In the genomic region with DNA sequence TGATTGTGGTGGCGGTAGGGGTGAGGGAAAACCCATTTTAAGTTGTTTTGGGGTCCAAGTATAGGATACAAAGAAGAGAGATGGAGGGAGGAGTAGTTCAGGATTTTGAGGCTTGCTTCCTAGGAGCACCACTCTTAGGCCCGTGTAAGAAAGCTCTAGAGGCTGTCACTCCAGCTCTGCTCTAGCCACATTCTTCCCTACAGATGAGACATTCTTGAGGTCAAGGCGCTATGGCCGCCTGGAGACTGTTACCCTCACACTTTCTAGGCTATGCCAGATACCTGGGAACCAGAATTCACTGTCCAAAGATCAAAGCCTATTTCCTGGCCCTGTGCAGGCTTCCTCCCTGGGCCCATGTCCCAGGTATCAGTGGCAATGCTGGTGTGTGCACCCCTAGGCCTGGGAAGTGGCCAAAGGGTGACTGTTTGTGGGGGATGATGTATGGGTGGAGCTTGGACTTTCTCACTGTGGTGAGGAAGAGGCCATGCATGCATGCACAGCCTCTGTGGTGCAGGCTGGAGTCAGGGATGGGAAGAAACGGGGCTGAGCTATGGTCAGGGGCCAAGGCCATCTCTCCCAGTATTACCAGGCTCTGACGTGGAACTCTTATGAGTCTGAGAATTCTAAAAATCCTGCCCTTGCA, we compare ENCODE assay signal across 1 cellular context.
TF ChIP-seq lines count a peak whose summit lies in the region.

No MANE protein-coding gene starts in this region.

TF ChIP-seq in IMR-90, 13 proteins besides CTCF, POLR2A, EP300 and RAD21 (continued from another document):
- TF ChIP-seq, protein P1, sequence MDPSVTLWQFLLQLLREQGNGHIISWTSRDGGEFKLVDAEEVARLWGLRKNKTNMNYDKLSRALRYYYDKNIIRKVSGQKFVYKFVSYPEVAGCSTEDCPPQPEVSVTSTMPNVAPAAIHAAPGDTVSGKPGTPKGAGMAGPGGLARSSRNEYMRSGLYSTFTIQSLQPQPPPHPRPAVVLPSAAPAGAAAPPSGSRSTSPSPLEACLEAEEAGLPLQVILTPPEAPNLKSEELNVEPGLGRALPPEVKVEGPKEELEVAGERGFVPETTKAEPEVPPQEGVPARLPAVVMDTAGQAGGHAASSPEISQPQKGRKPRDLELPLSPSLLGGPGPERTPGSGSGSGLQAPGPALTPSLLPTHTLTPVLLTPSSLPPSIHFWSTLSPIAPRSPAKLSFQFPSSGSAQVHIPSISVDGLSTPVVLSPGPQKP (IDR thresholded peaks at IDR 0.05; ENCODE audit: borderline replicate concordance, low read depth, low read length): no peak
- no peak for TF ChIP-seq CHD1 (IDR thresholded peaks at IDR 0.05; ENCODE audit: low read depth, low read length)
- no peak for TF ChIP-seq SMC3 (IDR thresholded peaks at IDR 0.05; ENCODE audit: low read depth, low read length)
